7 cellular contexts compared by ENCODE assay signal in the genomic region with DNA sequence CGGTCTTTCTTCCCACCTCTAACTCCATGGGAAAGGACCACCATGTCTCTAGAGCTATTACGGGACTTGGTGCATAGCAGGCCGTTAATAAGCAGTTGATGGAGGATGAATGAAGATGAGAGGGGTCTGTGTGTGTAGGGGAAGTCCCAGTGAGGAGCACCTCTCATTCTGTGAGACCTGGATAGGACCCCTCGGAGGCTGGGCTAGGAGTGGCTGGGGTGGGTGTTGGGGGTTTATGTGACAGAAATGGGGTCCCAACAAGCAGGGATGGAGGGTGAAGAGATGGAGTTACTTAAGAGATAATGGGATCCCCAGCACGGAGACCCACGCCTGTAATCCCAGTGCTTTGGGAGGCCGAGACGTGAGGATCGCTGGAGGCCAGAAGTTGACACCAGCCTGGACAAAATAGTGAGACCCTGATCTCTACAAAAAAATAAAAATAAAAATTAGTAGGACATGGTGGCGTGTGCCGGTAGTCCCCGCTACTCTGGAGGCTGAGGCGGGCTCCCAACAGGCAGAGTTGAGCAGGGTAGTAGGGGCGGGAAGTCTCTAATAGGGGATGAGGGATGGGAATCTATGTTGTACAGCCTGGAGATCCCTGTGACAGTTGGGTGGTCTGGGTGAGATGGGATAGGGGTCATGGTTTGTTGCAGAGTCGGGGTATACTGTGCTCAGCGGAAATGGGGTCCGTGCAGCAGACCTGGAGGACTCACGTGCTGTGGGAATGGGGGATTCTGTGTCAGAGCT. TPM values are rescaled to one million over a fixed set of nuclear protein-coding genes. Genes with fewer than 3 reads are reported as not detected.
DNase-seq lines count a peak whose midpoint lies in the region; ATAC-seq, FAIRE-seq and TF ChIP-seq lines count a peak whose summit lies in the region.

No MANE protein-coding gene starts in this region.

- peak overlapping the region; percentile 81 for H3K27ac ChIP-seq in IMR-90 (ENCODE audit: insufficient read depth, low read length)
- H3K27ac ChIP-seq in angular gyrus (ENCODE audit: low read depth, low read length), result peak overlapping the region; percentile 97
- H3K27ac ChIP-seq in kidney (ENCODE audit: low read depth in 2 of 2, low read length in 2 of 2), result peak overlapping the region; percentile 87 to 91
- H3K27ac ChIP-seq in substantia nigra (ENCODE audit: low read depth, low read length, poor library complexity, severe bottlenecking), result peak overlapping the region; percentile 88

- no peak for TF ChIP-seq POLR2A in IMR-90 (IDR thresholded peaks at IDR 0.05; ENCODE audit: low read depth, low read length)

- H3K56ac ChIP-seq in IMR-90 (ENCODE audit: extremely low read depth, insufficient read depth, low read length), result no peak overlapping the region

- 73% methylated on average over 8 of the region's 18 CpGs; no CpG with 5 or more reads in 1 of the 2 experiments for WGBS in IMR-90 (ENCODE audit: extremely low coverage in 2 of 2, insufficient read length in 1 of 2), 2 experiments

- H2BK5ac ChIP-seq in IMR-90 (ENCODE audit: low read depth, low read length, poor library complexity, severe bottlenecking), result peak overlapping the region; percentile 0

- TF ChIP-seq RAD21 in IMR-90 (IDR thresholded peaks at IDR 0.05; ENCODE audit: low read length), result no peak

- H3K79me1 ChIP-seq in IMR-90 (ENCODE audit: low read depth in 1 of 2, low read length in 2 of 2), result peaks cover 12 to 33% of the 10 kb centered on the region in 2 experiments; a peak in 3 of 4 replicates

- DNase-seq in IMR-90, result no peak
- no peak for DNase-seq in kidney
- peak in 6 of 49 donors; percentile 5 to 56 (median 36) for DNase-seq in substantia nigra (lab: John Stamatoyannopoulos, UW)
- DNase-seq in medulla oblongata (ENCODE audit: extremely low spot score), result no peak

- peak overlapping the region; percentile 99 for H2AFZ ChIP-seq in IMR-90 (replicated peaks; ENCODE audit: low read length, poor library complexity)

- H3K14ac ChIP-seq in IMR-90 (replicated peaks; ENCODE audit: low read depth, low read length), result peak overlapping the region; percentile 70

- dilution Hi-C loops in IMR-90 (cut with HindIII; ENCODE audit: low sequenced_read_pairs, unreplicated experiment), result no loop called here

- peak overlapping the region; percentile 94 for H4K5ac ChIP-seq in IMR-90 (ENCODE audit: low read depth, low read length)

- 0 out of 2 replicates have a peak, but pooled peaks cover 1% of the 10 kb centered on the region for H3K9me3 ChIP-seq in IMR-90 (ENCODE audit: control insufficient read depth, insufficient read depth, low read length)
- peaks cover 0 to 6% of the 10 kb centered on the region in 2 donors for H3K9me3 ChIP-seq in kidney (ENCODE audit: control insufficient read depth in 1 of 2, low read length in 2 of 2)

- peak overlapping the region; percentile 38 for H3K18ac ChIP-seq in IMR-90 (ENCODE audit: low read depth, low read length)

- TF ChIP-seq CTCF in IMR-90 (conservative IDR thresholded peaks at IDR 0.05; ENCODE audit: low read depth, low read length) (no peak), kidney (IDR thresholded peaks at IDR 0.05; ENCODE audit: borderline replicate concordance, extremely low read depth, insufficient read depth) (no peak)

- peak overlapping the region; percentile 90 for H3K4ac ChIP-seq in IMR-90 (ENCODE audit: low read depth, low read length)

- peak overlapping the region; percentile 74 for H2AK9ac ChIP-seq in IMR-90 (replicated peaks; ENCODE audit: low read depth, low read length, poor library complexity)

- H3K36me3 ChIP-seq in IMR-90 (ENCODE audit: control insufficient read depth, insufficient read depth, low read length), result no peaks in the 10 kb centered on the region
- H3K36me3 ChIP-seq in kidney (ENCODE audit: control insufficient read depth in 1 of 2, insufficient read depth in 2 of 2, low read length in 2 of 2), result no peaks in the 10 kb centered on the region

- H3K4me2 ChIP-seq in IMR-90 (ENCODE audit: low read depth, low read length), result peak overlapping the region; percentile 80

- H3K4me3 ChIP-seq in IMR-90 (ENCODE audit: insufficient read depth, low read depth, low read length) (peak overlapping the region; percentile 43), kidney (ENCODE audit: low read length in 2 of 2) (peak overlapping the region; percentile 68 to 71)

- H2BK15ac ChIP-seq in IMR-90 (ENCODE audit: low read depth, low read length), result peak overlapping the region; percentile 74; the same call in 1 of the 3 replicates

- ATAC-seq in IMR-90 (ENCODE audit: low read depth) (no peak), GM19467 (IDR thresholded peaks at IDR 0.05; ENCODE audit: unreplicated experiment) (no peak), GM18867 (IDR thresholded peaks at IDR 0.05; ENCODE audit: unreplicated experiment) (no peak)

- H2BK120ac ChIP-seq in IMR-90 (ENCODE audit: low read depth, low read length), result peak overlapping the region; percentile 74

- peak overlapping the region; percentile 70 for H3K23ac ChIP-seq in IMR-90 (ENCODE audit: low read depth, low read length)

- in situ Hi-C loops in IMR-90 (cut with MboI; ENCODE audit: low sequenced_read_pairs), result no loop called here

- peak overlapping the region; percentile 97 to 100 for H4K8ac ChIP-seq in IMR-90 (ENCODE audit: low read depth in 2 of 2, low read length in 2 of 2)

- H2BK20ac ChIP-seq in IMR-90 (ENCODE audit: low read depth, low read length), result peak overlapping the region; percentile 21; the same call in 1 of the 2 replicates

- POLR2A ChIA-PET in IMR-90 (lab: Charles Lee; ENCODE audit: unreplicated experiment), result no interaction called here

- H3K27me3 ChIP-seq in IMR-90 (ENCODE audit: control insufficient read depth, insufficient read depth, low read length), result no peaks in the 10 kb centered on the region; the same call in 1 of the 2 replicates

- H3K9ac ChIP-seq in IMR-90 (ENCODE audit: low read depth, low read length) (peak overlapping the region; percentile 72), kidney (ENCODE audit: low read length in 2 of 2) (peak overlapping the region; percentile 71 to 77)

- H4K20me1 ChIP-seq in IMR-90 (ENCODE audit: insufficient read depth, low read length), result no peaks in the 10 kb centered on the region

- H4K91ac ChIP-seq in IMR-90 (ENCODE audit: insufficient read depth, low read depth, low read length), result peak overlapping the region; percentile 84

- no peak for FAIRE-seq in kidney (lab: Jason Lieb, UNC)

- H3K4me1 ChIP-seq in IMR-90 (ENCODE audit: control insufficient read depth, insufficient read depth, low read length) (peaks cover 18% of the 10 kb centered on the region), kidney (ENCODE audit: control insufficient read depth in 1 of 2, insufficient read depth in 1 of 2, low read depth in 1 of 2, low read length in 2 of 2) (peaks cover 8 to 11% of the 10 kb centered on the region in 2 donors)

- H2AK5ac ChIP-seq in IMR-90 (ENCODE audit: low read depth, low read length), result peak overlapping the region; percentile 94

- intact Hi-C loops in IMR-90 (cut with micrococcal nuclease) (loop anchor here (2.0 to 5.0 kb wide), 3 partner anchors 64 to 274 kb away; a partner anchor contains a TSS), kidney (cut with DNase I) (no loop called here)

- peaks cover 7% of the 10 kb centered on the region; the same call in 1 of the 2 replicates for H3K9me1 ChIP-seq in IMR-90 (ENCODE audit: insufficient read depth, low read length)

- no TSS peak for BruUV-seq in IMR-90 (replicated peaks; lab: Mats Ljungman, UMichigan)

- CTCF ChIA-PET in IMR-90 (lab: Yijun Ruan, JAX), result no interaction called here

TF ChIP-seq in IMR-90, 13 proteins besides CTCF, POLR2A, EP300 and RAD21 (continues in another document):
- no peak for TF ChIP-seq RCOR1 (IDR thresholded peaks at IDR 0.05; ENCODE audit: insufficient replicate concordance, low read length)
- TF ChIP-seq CHD1 (IDR thresholded peaks at IDR 0.05; ENCODE audit: low read depth, low read length), result no peak
- TF ChIP-seq FOS (IDR thresholded peaks at IDR 0.05; ENCODE audit: low read depth, low read length), result no peak
- TF ChIP-seq MAZ (IDR thresholded peaks at IDR 0.05; ENCODE audit: borderline replicate concordance, low read depth, low read length), result no peak
- TF ChIP-seq BHLHE40 (IDR thresholded peaks at IDR 0.05; ENCODE audit: low read depth, low read length), result no peak
- no peak for TF ChIP-seq CEBPB (IDR thresholded peaks at IDR 0.05; ENCODE audit: low read depth, low read length)
- no peak for TF ChIP-seq MXI1 (IDR thresholded peaks at IDR 0.05; ENCODE audit: borderline replicate concordance, low read depth, low read length)
- TF ChIP-seq MAFK (IDR thresholded peaks at IDR 0.05; ENCODE audit: low read depth, low read length), result no peak
- TF ChIP-seq NFE2L2 (IDR thresholded peaks at IDR 0.05; ENCODE audit: low read depth, low read length), result no peak

RNA-seq across cellular contexts. Expression of a gene that starts 0.7 kb away (rescaled TPM):
- total RNA-seq in IMR-90 (2012; rRNA removed), result 1.1 TPM in 2 replicates
- polyA plus RNA-seq in IMR-90 (2012; rRNA removed), result 3.4 TPM in 2 replicates
- 2.0 and 2.9 TPM in 2 replicates for polyA plus RNA-seq in IMR-90 (2012; cell fraction: cytosol; rRNA removed)
- polyA plus RNA-seq in IMR-90 (2012; cell fraction: nucleus; rRNA removed; ENCODE audit: low replicate concordance), result 7.7 and 17.8 TPM in 2 replicates
- 2.6 TPM for total RNA-seq in kidney
- polyA plus RNA-seq in kidney (ENCODE audit: insufficient read depth, low read depth, low replicate concordance), result 1.5 TPM

RNA-seq across cellular contexts. Expression of a gene that starts 11.0 kb away (rescaled TPM):
- total RNA-seq in IMR-90 (2012; rRNA removed) (2.2 and 3.6 TPM in 2 replicates), kidney (11.6 TPM)
- polyA plus RNA-seq in IMR-90 (2012; rRNA removed) (7.1 TPM in 2 replicates), kidney (ENCODE audit: insufficient read depth, low read depth, low replicate concordance) (9.8 TPM)
- polyA plus RNA-seq in IMR-90 (2012; cell fraction: cytosol; rRNA removed), result 4.9 and 10.3 TPM in 2 replicates
- 2.7 and 4.5 TPM in 2 replicates for polyA plus RNA-seq in IMR-90 (2012; cell fraction: nucleus; rRNA removed; ENCODE audit: low replicate concordance)

RNA-seq across cellular contexts. Expression of a gene that starts 44.9 kb away (rescaled TPM):
- total RNA-seq in IMR-90 (2012; rRNA removed), result 10.6 and 10.9 TPM in 2 replicates
- polyA plus RNA-seq in IMR-90 (2012; rRNA removed), result 14.0 and 14.6 TPM in 2 replicates
- 9.9 and 10.2 TPM in 2 replicates for polyA plus RNA-seq in IMR-90 (2012; cell fraction: cytosol; rRNA removed)
- 13.7 and 30.1 TPM in 2 replicates for polyA plus RNA-seq in IMR-90 (2012; cell fraction: nucleus; rRNA removed; ENCODE audit: low replicate concordance)
- 1.5 TPM for total RNA-seq in kidney
- 0.90 TPM for polyA plus RNA-seq in kidney (ENCODE audit: insufficient read depth, low read depth, low replicate concordance)

RNA-seq across cellular contexts. Expression of a gene that starts 56.9 kb away (rescaled TPM):
- total RNA-seq in IMR-90 (2012; rRNA removed), result 8.6 and 10.0 TPM in 2 replicates
- 28.4 and 28.5 TPM in 2 replicates for polyA plus RNA-seq in IMR-90 (2012; rRNA removed)
- 15.3 and 20.8 TPM in 2 replicates for polyA plus RNA-seq in IMR-90 (2012; cell fraction: cytosol; rRNA removed)
- 115 and 191 TPM in 2 replicates for polyA plus RNA-seq in IMR-90 (2012; cell fraction: nucleus; rRNA removed; ENCODE audit: low replicate concordance)
- 19.7 TPM for total RNA-seq in kidney
- 35.6 TPM for polyA plus RNA-seq in kidney (ENCODE audit: insufficient read depth, low read depth, low replicate concordance)
